7 cellular contexts compared by ENCODE assay signal in the genomic region with DNA sequence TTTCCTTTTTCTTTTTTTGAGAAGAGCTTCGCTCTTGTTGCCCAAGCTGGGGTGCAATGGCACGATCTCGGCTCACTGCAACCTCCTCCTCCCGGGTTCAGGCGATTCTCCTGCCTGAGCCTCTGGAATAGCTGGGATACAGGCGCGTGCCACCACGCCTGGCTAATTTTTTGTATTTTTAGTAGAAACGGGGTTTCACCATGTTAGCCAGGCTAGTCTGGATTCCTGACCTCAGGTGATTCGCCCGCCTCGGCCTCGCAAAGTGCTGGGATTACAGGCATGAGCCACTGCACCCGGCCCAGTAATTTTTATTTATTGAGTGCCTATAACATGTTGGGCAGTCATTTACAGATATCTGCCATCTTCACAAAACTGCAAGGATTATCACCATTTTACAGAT. TPM values are rescaled to one million over a fixed set of nuclear protein-coding genes. Genes with fewer than 3 reads are reported as not detected.
A peak's percentile ranks its signal among the peaks of the same experiment; 100 is the strongest.
DNase-seq lines count a peak whose midpoint lies in the region; ATAC-seq and TF ChIP-seq lines count a peak whose summit lies in the region.
"Not testable (repeated sequence)": the region's sequence is repeated elsewhere in the genome, so short reads cannot be mapped to it uniquely, and the experiment has no call there.
"Had no signal": no experiment of that assay in that cellular context is flagged by ENCODE, and none has a peak within 500 bp of the region (broad histone marks: within the 10 kb centered on the region; RNA-seq: fewer than 3 reads in every experiment).

No MANE protein-coding gene starts in this region.

- H3K4me2 ChIP-seq in HCT116 (ENCODE audit: low read length), result peak overlapping the region; percentile 100
- H3K4me2 ChIP-seq in osteoblast (ENCODE audit: insufficient read depth, low read length), result peak overlapping the region; percentile 87

- CTCF ChIA-PET in HCT116 (lab: Charles Lee), result interaction anchor here (0.7 kb wide), 1 partner anchor 40 kb away, joined by 3 read pairs; no protein-coding TSS in a partner anchor

- intact Hi-C loops in HCT116 (cut with micrococcal nuclease), result not testable (repeated sequence)

- not testable (repeated sequence) for TF ChIP-seq RAD21 in HCT116 (IDR thresholded peaks at IDR 0.05; ENCODE audit: low read depth)

- H3K36me3 ChIP-seq in HCT116 (ENCODE audit: control insufficient read depth in 1 of 2, insufficient read depth in 2 of 2, low read length in 2 of 2), result peaks cover 8 to 10% of the 10 kb centered on the region in 2 experiments; a peak in 2 of 4 replicates
- H3K36me3 ChIP-seq in osteoblast (ENCODE audit: insufficient read depth, low read length), result peaks cover 17% of the 10 kb centered on the region

- BruUV-seq in HCT116 (replicated peaks; lab: Mats Ljungman, UMichigan), result not testable (repeated sequence)

- H3K79me2 ChIP-seq in HCT116 (ENCODE audit: insufficient read depth, low read length) (peaks cover 59% of the 10 kb centered on the region), osteoblast (ENCODE audit: insufficient read depth, low read length) (peaks cover 70% of the 10 kb centered on the region)

- peaks cover 49% of the 10 kb centered on the region for H3K4me1 Mint-ChIP-seq in brain
- H3K4me1 Mint-ChIP-seq in glutamatergic neuron (ENCODE audit: low read depth, unreplicated experiment), result not testable (repeated sequence)

- not testable (repeated sequence) for H2AFZ ChIP-seq in HCT116 (ENCODE audit: low read depth, low read length, poor library complexity, severe bottlenecking); osteoblast (ENCODE audit: low read length)

- H3K4me3 Mint-ChIP-seq in brain, result peak overlapping the region; percentile 87 to 100 (median 96)
- peak overlapping the region; percentile 74 for H3K4me3 Mint-ChIP-seq in glutamatergic neuron (ENCODE audit: unreplicated experiment)

- H3K4me1 ChIP-seq in HCT116 (ENCODE audit: control insufficient read depth in 1 of 2, insufficient read depth in 2 of 2, low read length in 2 of 2), result peaks cover 11 to 21% of the 10 kb centered on the region in 2 experiments; a peak in 3 of 4 replicates
- not testable (repeated sequence) for H3K4me1 ChIP-seq in osteoblast (ENCODE audit: insufficient read depth, low read length)

- not testable (repeated sequence) for TF ChIP-seq CTCF in HCT116 (IDR thresholded peaks at IDR 0.05 in 2 of 3, conservative IDR thresholded peaks at IDR 0.05 in 1 of 3; ENCODE audit: borderline replicate concordance in 1 of 3, insufficient read depth in 1 of 3, low read depth in 2 of 3, low read length in 2 of 3); VCaP (conservative IDR thresholded peaks at IDR 0.05); brain (conservative IDR thresholded peaks at IDR 0.05); glutamatergic neuron (IDR thresholded peaks at IDR 0.05; ENCODE audit: partially characterized antibody, unreplicated experiment); osteoblast (IDR thresholded peaks at IDR 0.05; ENCODE audit: extremely low read depth, low read depth, low read length)

- not testable (repeated sequence) for H3K27ac ChIP-seq in HCT116 (ENCODE audit: low read depth, low read length)
- H3K27ac ChIP-seq in VCaP (peak overlapping the region; percentile 97), osteoblast (ENCODE audit: low read depth, low read length) (peak overlapping the region; percentile 53)

- RAD21 ChIA-PET in HCT116 (lab: Charles Lee; ENCODE audit: low non-redundant PET in 1 of 2, low total read pairs in 2 of 2, uncharacterized antibody in 2 of 2, unreplicated experiment in 2 of 2), result not testable (repeated sequence)

- POLR2A ChIA-PET in HCT116 (lab: Charles Lee), result interaction anchor here (0.6 to 4.3 kb wide), 3 partner anchors 56 to 111 kb away, joined by 3 to 59 read pairs (median 5); no protein-coding TSS in a partner anchor

- not testable (repeated sequence) for H4K20me1 ChIP-seq in HCT116 (ENCODE audit: insufficient read depth)
- H4K20me1 ChIP-seq in osteoblast (ENCODE audit: insufficient read depth, low read length), result peaks cover 20% of the 10 kb centered on the region

- TF ChIP-seq POLR2A in HCT116 (IDR thresholded peaks at IDR 0.05; ENCODE audit: borderline replicate concordance, extremely low read depth, insufficient read depth, insufficient read length), result not testable (repeated sequence)

- H3K27me3 ChIP-seq in HCT116 (ENCODE audit: insufficient read depth, low read length); osteoblast (ENCODE audit: insufficient read depth, low read length): not testable (repeated sequence)

- not testable (repeated sequence) for ATAC-seq in HCT116

- peak overlapping the region in 3 of 5 experiments; percentile 32 to 100 (median 82) for H3K27ac Mint-ChIP-seq in brain
- H3K27ac Mint-ChIP-seq in glutamatergic neuron (ENCODE audit: unreplicated experiment), result not testable (repeated sequence)

- H3K4me3 ChIP-seq in HCT116 (replicated peaks in 1 of 2; ENCODE audit: low read depth in 1 of 2, low read length in 2 of 2) (peak overlapping the region; percentile 98 to 100; a peak in 3 of 4 replicates), osteoblast (ENCODE audit: insufficient read depth, low read length) (peak overlapping the region; percentile 98)

- H3K36me3 Mint-ChIP-seq in brain, result peaks cover 27% of the 10 kb centered on the region
- not testable (repeated sequence) for H3K36me3 Mint-ChIP-seq in glutamatergic neuron (ENCODE audit: unreplicated experiment)

- peak overlapping the region; percentile 93; the same call in 1 of the 2 replicates for H3K9ac ChIP-seq in HCT116 (ENCODE audit: low read length)

- peaks cover 26% of the 10 kb centered on the region for H3K27me3 Mint-ChIP-seq in brain
- peaks cover 12% of the 10 kb centered on the region for H3K27me3 Mint-ChIP-seq in glutamatergic neuron (ENCODE audit: unreplicated experiment)

- H3K9me3 ChIP-seq in HCT116 (ENCODE audit: control insufficient read depth in 1 of 2, insufficient read depth in 1 of 2, low read depth in 1 of 2, low read length in 2 of 2); osteoblast (ENCODE audit: low read depth, low read length): not testable (repeated sequence)

- DNase-seq in HCT116 (ENCODE audit: low read depth, low spot score); glutamatergic neuron; osteoblast (ENCODE audit: insufficient read length, low spot score, missing footprints): not testable (repeated sequence)

- not testable (repeated sequence) for H3K9me2 ChIP-seq in HCT116 (ENCODE audit: insufficient read depth)

- not testable (repeated sequence) for H3K9me3 Mint-ChIP-seq in brain
- peaks cover 13% of the 10 kb centered on the region for H3K9me3 Mint-ChIP-seq in glutamatergic neuron (ENCODE audit: unreplicated experiment)

RNA-seq across cellular contexts. Expression of a gene that starts 1.8 kb away (rescaled TPM):
- total RNA-seq in HCT116 (2021; ENCODE audit: unreplicated experiment), result 33.3 TPM
- 32.5 and 39.7 TPM in 2 replicates for polyA plus RNA-seq in HCT116 (2012)
- 52.9 TPM for polyA plus RNA-seq in brain (ENCODE audit: insufficient read depth, low read depth, low replicate concordance)
- total RNA-seq in glutamatergic neuron (ENCODE audit: unreplicated experiment), result 34.1 TPM
- total RNA-seq in osteoblast, result 34.0 and 35.9 TPM in 2 replicates

RNA-seq across cellular contexts. Expression of a gene that starts 2.8 kb away (rescaled TPM):
- total RNA-seq in HCT116 (2021; ENCODE audit: unreplicated experiment) (45.8 TPM), glutamatergic neuron (ENCODE audit: unreplicated experiment) (58.6 TPM), osteoblast (13.0 and 18.8 TPM in 2 replicates)
- polyA plus RNA-seq in HCT116 (2012), result 43.9 and 53.3 TPM in 2 replicates
- polyA plus RNA-seq in brain (ENCODE audit: insufficient read depth, low read depth, low replicate concordance), result 122 TPM

RNA-seq across cellular contexts. Expression of a gene that starts 22.6 kb away (rescaled TPM):
- total RNA-seq in HCT116 (2021; ENCODE audit: unreplicated experiment) (not detected), glutamatergic neuron (ENCODE audit: unreplicated experiment) (266 TPM), osteoblast (not detected in 2 replicates)
- polyA plus RNA-seq in HCT116 (2012), result 1.0 and 1.3 TPM in 2 replicates
- polyA plus RNA-seq in brain (ENCODE audit: insufficient read depth, low read depth, low replicate concordance), result 523 TPM
- total RNA-seq: Daoy, M059J had no signal

RNA-seq across cellular contexts. Expression of a gene that starts 22.9 kb away (rescaled TPM):
- total RNA-seq in HCT116 (2021; ENCODE audit: unreplicated experiment), result 62.0 TPM
- polyA plus RNA-seq in HCT116 (2012), result 58.7 and 71.5 TPM in 2 replicates
- 645 TPM for polyA plus RNA-seq in brain (ENCODE audit: insufficient read depth, low read depth, low replicate concordance)
- 550 TPM for total RNA-seq in glutamatergic neuron (ENCODE audit: unreplicated experiment)
- total RNA-seq in osteoblast, result 63.6 and 67.7 TPM in 2 replicates

RNA-seq across cellular contexts. Expression of a gene that starts 23.9 kb away (rescaled TPM):
- total RNA-seq in HCT116 (2021; ENCODE audit: unreplicated experiment) (11.3 TPM), glutamatergic neuron (ENCODE audit: unreplicated experiment) (14.6 TPM), osteoblast (13.0 TPM in 2 replicates)
- polyA plus RNA-seq in HCT116 (2012), result 3.2 and 3.6 TPM in 2 replicates
- polyA plus RNA-seq in brain (ENCODE audit: insufficient read depth, low read depth, low replicate concordance), result 3.8 TPM

Comparison
In these comparisons a context has a peak if more than half of its experiments do, and no peak if none do; other contexts are left out.
1. RNA of a gene that starts 22.6 kb away (total RNA-seq): 266 TPM in glutamatergic neuron (single experiment); not detected in HCT116 (single experiment) and not detected in osteoblast; every median in the first group is over 100 times any median in the second.